In the genomic region with DNA sequence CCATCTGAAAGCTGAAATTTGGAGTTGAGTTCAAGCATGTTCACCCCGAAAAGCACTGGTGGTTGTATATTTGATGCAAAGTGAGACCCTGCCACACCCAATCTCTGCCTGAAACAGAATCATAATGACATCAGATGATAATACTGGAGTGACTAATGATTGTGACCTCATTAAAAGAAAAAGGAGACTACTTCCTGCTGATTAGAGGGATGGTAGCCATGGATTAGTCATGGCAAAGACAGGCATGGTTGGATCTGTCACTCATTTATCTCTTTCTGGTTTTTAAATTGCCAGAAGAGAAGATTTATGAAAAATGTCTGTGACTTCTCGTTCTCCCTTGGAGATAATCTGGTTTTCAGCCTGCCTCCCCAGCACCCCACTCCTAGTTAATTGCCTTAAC, we compare ENCODE assay signal across 26 cellular contexts.
DNase-seq lines count a peak whose midpoint lies in the region; ATAC-seq, FAIRE-seq and TF ChIP-seq lines count a peak whose summit lies in the region.
"Had no signal": no experiment of that assay in that cellular context is flagged by ENCODE, and none has a peak within 500 bp of the region (broad histone marks: within the 10 kb centered on the region; RNA-seq: fewer than 3 reads in every experiment).

No MANE protein-coding gene starts in this region.

- no peaks in the 10 kb centered on the region for H3K9me2 ChIP-seq in HCT116 (ENCODE audit: insufficient read depth)

- CTCF ChIA-PET in HCT116 (lab: Charles Lee) = no interaction called here
- CTCF ChIA-PET in WTC11 (lab: Charles Lee) = no interaction called here

- no peak overlapping the region for H3K9ac ChIP-seq in HCT116 (ENCODE audit: low read length)

- H3K27me3 ChIP-seq in HCT116 (ENCODE audit: insufficient read depth, low read length) = no peaks in the 10 kb centered on the region
- H3K27me3 ChIP-seq: ascending aorta, upper lobe of left lung had no signal

- no peak for TF ChIP-seq RAD21 in HCT116 (IDR thresholded peaks at IDR 0.05; ENCODE audit: low read depth)

- DNase-seq in A172 (ENCODE audit: low spot score) (peak; percentile 78), HCT116 (ENCODE audit: low read depth, low spot score) (no peak), RPMI7951 (ENCODE audit: low read depth) (peak; percentile 19), glomerular visceral epithelial cell (ENCODE audit: extremely low spot score) (peak; percentile 31), NCI-H345 (lab: John Stamatoyannopoulos, UW) (no peak), frontal cortex (ENCODE audit: low spot score in 2 of 2) (no peak), NK-92 (lab: John Stamatoyannopoulos, UW; ENCODE audit: unreplicated experiment) (no peak), WTC11 (ENCODE audit: low spot score) (no peak)
- DNase-seq: activated B cell treated with CpG ODN at 0.5 μM for 24 hours; activated CD4-positive, alpha-beta memory T cell treated with anti-CD3 and anti-CD28 coated beads, Interleukin-2, amount 10 ng/mL, durations not matched to agents 7 days and 5 days; COR-L47; HCEC 1CT; KBM-7; left ventricle myocardium superior; naive thymus-derived CD4-positive, alpha-beta T cell; NCI-H1436; NCI-H524; nucleus accumbens; small intestine; stimulated activated CD4-positive, alpha-beta T cell treated with anti-CD3 and anti-CD28 coated beads, Interleukin-2, amount 100 ng/mL, for 24 hours; T-helper 9 cell; upper lobe of left lung had no signal

- peaks cover 4% of the 10 kb centered on the region; the same call in 1 of the 2 replicates for H3K27me3 Mint-ChIP-seq in WTC11 (ENCODE audit: low read depth)
- H3K27me3 Mint-ChIP-seq: activated B cell treated with CpG ODN at 0.5 μM for 24 hours; activated CD4-positive, alpha-beta memory T cell treated with anti-CD3 and anti-CD28 coated beads, Interleukin-2, amount 10 ng/mL, durations not matched to agents 7 days and 5 days had no signal

- no peaks in the 10 kb centered on the region for H3K9me3 ChIP-seq in HCT116 (ENCODE audit: control insufficient read depth in 1 of 2, insufficient read depth in 1 of 2, low read depth in 1 of 2, low read length in 2 of 2)
- H3K9me3 ChIP-seq: ascending aorta, upper lobe of left lung had no signal

- no peak overlapping the region for H2AFZ ChIP-seq in HCT116 (ENCODE audit: low read depth, low read length, poor library complexity, severe bottlenecking)

- intact Hi-C loops in HCT116 (cut with micrococcal nuclease) = no loop called here

- no peak for ATAC-seq in HCT116
- ATAC-seq in WTC11 = no peak
- ATAC-seq: left ventricle myocardium superior; naive thymus-derived CD4-positive, alpha-beta T cell had no signal

- TF ChIP-seq CTCF in HCT116 (IDR thresholded peaks at IDR 0.05 in 2 of 3, conservative IDR thresholded peaks at IDR 0.05 in 1 of 3; ENCODE audit: borderline replicate concordance in 1 of 3, insufficient read depth in 1 of 3, low read depth in 2 of 3, low read length in 2 of 3) (no peak), WTC11 (IDR thresholded peaks at IDR 0.05) (no peak)

- H3K27ac Mint-ChIP-seq in WTC11 = no peak overlapping the region
- H3K27ac Mint-ChIP-seq: activated B cell treated with CpG ODN at 0.5 μM for 24 hours; activated CD4-positive, alpha-beta memory T cell treated with anti-CD3 and anti-CD28 coated beads, Interleukin-2, amount 10 ng/mL, durations not matched to agents 7 days and 5 days; activated naive CD8-positive, alpha-beta T cell; naive thymus-derived CD4-positive, alpha-beta T cell had no signal

- H3K36me3 Mint-ChIP-seq in WTC11 = no peaks in the 10 kb centered on the region
- H3K36me3 Mint-ChIP-seq: activated naive CD8-positive, alpha-beta T cell; naive thymus-derived CD4-positive, alpha-beta T cell had no signal

- 0 out of 2 replicates have a peak overlapping the region, but pooled peaks have one; percentile 4 for H3K4me2 ChIP-seq in HCT116 (ENCODE audit: low read length)

- no peaks in the 10 kb centered on the region for H3K36me3 ChIP-seq in HCT116 (ENCODE audit: control insufficient read depth in 1 of 2, insufficient read depth in 2 of 2, low read length in 2 of 2)
- H3K36me3 ChIP-seq: ascending aorta, upper lobe of left lung had no signal

- POLR2A ChIA-PET in HCT116 (lab: Charles Lee) = no interaction called here
- POLR2A ChIA-PET in WTC11 (lab: Charles Lee) = no interaction called here

- no peak for TF ChIP-seq POLR2A in HCT116 (IDR thresholded peaks at IDR 0.05; ENCODE audit: borderline replicate concordance, extremely low read depth, insufficient read depth, insufficient read length)

- H3K4me3 Mint-ChIP-seq in WTC11 = no peak overlapping the region
- H3K4me3 Mint-ChIP-seq: activated B cell treated with CpG ODN at 0.5 μM for 24 hours; activated CD4-positive, alpha-beta memory T cell treated with anti-CD3 and anti-CD28 coated beads, Interleukin-2, amount 10 ng/mL, durations not matched to agents 7 days and 5 days; activated naive CD8-positive, alpha-beta T cell; naive thymus-derived CD4-positive, alpha-beta T cell had no signal

- H3K4me1 ChIP-seq in HCT116 (ENCODE audit: control insufficient read depth in 1 of 2, insufficient read depth in 2 of 2, low read length in 2 of 2) = peaks cover 0 to 5% of the 10 kb centered on the region in 2 experiments; a peak in 1 of 4 replicates
- H3K4me1 ChIP-seq: ascending aorta, upper lobe of left lung had no signal

- peaks cover 3% of the 10 kb centered on the region for H3K4me1 Mint-ChIP-seq in WTC11
- H3K4me1 Mint-ChIP-seq: activated B cell treated with CpG ODN at 0.5 μM for 24 hours; activated CD4-positive, alpha-beta memory T cell treated with anti-CD3 and anti-CD28 coated beads, Interleukin-2, amount 10 ng/mL, durations not matched to agents 7 days and 5 days; naive thymus-derived CD4-positive, alpha-beta T cell had no signal

- H3K27ac ChIP-seq in HCT116 (ENCODE audit: low read depth, low read length) = no peak overlapping the region
- H3K27ac ChIP-seq: ascending aorta, upper lobe of left lung had no signal

- no peaks in the 10 kb centered on the region for H3K79me2 ChIP-seq in HCT116 (ENCODE audit: insufficient read depth, low read length)

- RAD21 ChIA-PET in HCT116 (lab: Charles Lee; ENCODE audit: low non-redundant PET in 1 of 2, low total read pairs in 2 of 2, uncharacterized antibody in 2 of 2, unreplicated experiment in 2 of 2) = no interaction called here

- no peak for FAIRE-seq in frontal cortex (lab: Jason Lieb, UNC)
- FAIRE-seq: A204.1, endothelial cell of umbilical vein, small intestine had no signal

- no peak overlapping the region for H3K4me3 ChIP-seq in HCT116 (replicated peaks in 1 of 2; ENCODE audit: low read depth in 1 of 2, low read length in 2 of 2)
- H3K4me3 ChIP-seq: ascending aorta, upper lobe of left lung had no signal

- H3K9me3 Mint-ChIP-seq in WTC11 = no peaks in the 10 kb centered on the region

- BruUV-seq in HCT116 (replicated peaks; lab: Mats Ljungman, UMichigan) = no TSS peak

- no peaks in the 10 kb centered on the region for H4K20me1 ChIP-seq in HCT116 (ENCODE audit: insufficient read depth)

TF ChIP-seq in HCT116, 20 proteins besides CTCF, POLR2A, EP300 and RAD21 (continues in another document):
- peak; percentile 18; the same call in 1 of the 2 replicates for TF ChIP-seq FOSL1 (IDR thresholded peaks at IDR 0.05; ENCODE audit: low read depth)

TF ChIP-seq in WTC11, 78 proteins besides CTCF, POLR2A, EP300 and RAD21:
- no peak for TF ChIP-seq RELA (CRISPR knock-in tag; IDR thresholded peaks at IDR 0.05; ENCODE audit: borderline replicate concordance)
TF ChIP-seq in WTC11: peak in this region for 0.

Comparison
In these comparisons a context has a peak if more than half of its experiments do, and no peak if none do; other contexts are left out.
1. DNase-seq: peak in A172 (single experiment), RPMI7951 (single experiment) and glomerular visceral epithelial cell (single experiment); none in HCT116 (single experiment), NCI-H345 (single experiment), frontal cortex (0 of 2), NK-92 (single experiment) and WTC11 (single experiment).